In genomic region chr3:100797921-100798491, GRCh38 we compare ENCODE assay signal across 12 cellular contexts.
"Had no signal": no experiment of that assay in that cellular context is flagged by ENCODE, and none has a peak within 500 bp of the region (broad histone marks: within the 10 kb centered on the region; RNA-seq: fewer than 3 reads in every experiment).

No MANE protein-coding gene starts in this region.

- H3K27ac Mint-ChIP-seq: activated naive CD8-positive, alpha-beta T cell treated with anti-CD3 and anti-CD28 coated beads, Interleukin-2, amount 10 ng/mL, durations not matched to agents 7 days and 5 days; activated T-cell treated with anti-CD3 and anti-CD28 coated beads, Interleukin-2, amount 50 U/mL, for 24 hours had no signal

- H3K4me3 Mint-ChIP-seq: activated naive CD8-positive, alpha-beta T cell treated with anti-CD3 and anti-CD28 coated beads, Interleukin-2, amount 10 ng/mL, durations not matched to agents 7 days and 5 days; activated T-cell treated with anti-CD3 and anti-CD28 coated beads, Interleukin-2, amount 50 U/mL, for 24 hours; neural crest cell had no signal

- H3K27me3 ChIP-seq: tibial artery, vagina had no signal

- H3K36me3 Mint-ChIP-seq: activated naive CD8-positive, alpha-beta T cell treated with anti-CD3 and anti-CD28 coated beads, Interleukin-2, amount 10 ng/mL, durations not matched to agents 7 days and 5 days had no signal

- DNase-seq: activated CD4-positive, alpha-beta T cell treated with anti-CD3 and anti-CD28 coated beads, Interleukin-2, amount 50 U/mL, for 4 hours; activated effector memory CD4-positive, alpha-beta T cell treated with anti-CD3 and anti-CD28 coated beads, Interleukin-2, amount 50 U/mL, for 16 hours; activated naive CD8-positive, alpha-beta T cell treated with anti-CD3 and anti-CD28 coated beads, Interleukin-2, amount 10 ng/mL, durations not matched to agents 7 days and 5 days; activated T-cell treated with anti-CD3 and anti-CD28 coated beads, Interleukin-2, amount 50 U/mL, for 24 hours; anterior cingulate cortex; kidney glomerular epithelial cell; retina; tibial artery had no signal

- H3K4me1 ChIP-seq: tibial artery, vagina had no signal

- ATAC-seq: activated CD4-positive, CD25-positive, alpha-beta regulatory T cell treated with anti-CD3 and anti-CD28 coated beads, Interleukin-2, amount 50 U/mL, for 24 hours had no signal

- H3K27me3 Mint-ChIP-seq: activated naive CD8-positive, alpha-beta T cell treated with anti-CD3 and anti-CD28 coated beads, Interleukin-2, amount 10 ng/mL, durations not matched to agents 7 days and 5 days; activated T-cell treated with anti-CD3 and anti-CD28 coated beads, Interleukin-2, amount 50 U/mL, for 24 hours had no signal

- H3K27ac ChIP-seq: skin epidermis, tibial artery, vagina had no signal

- H3K4me1 Mint-ChIP-seq: neural crest cell had no signal

- H3K9me3 ChIP-seq: tibial artery, vagina had no signal

- H3K9me3 Mint-ChIP-seq: activated naive CD8-positive, alpha-beta T cell treated with anti-CD3 and anti-CD28 coated beads, Interleukin-2, amount 10 ng/mL, durations not matched to agents 7 days and 5 days; activated T-cell treated with anti-CD3 and anti-CD28 coated beads, Interleukin-2, amount 50 U/mL, for 24 hours; neural crest cell had no signal

- H3K36me3 ChIP-seq: tibial artery, vagina had no signal

- H3K4me3 ChIP-seq: skin epidermis, tibial artery, vagina had no signal
